Comparison of ENCODE assay signal across 8 cellular contexts in the genomic region with DNA sequence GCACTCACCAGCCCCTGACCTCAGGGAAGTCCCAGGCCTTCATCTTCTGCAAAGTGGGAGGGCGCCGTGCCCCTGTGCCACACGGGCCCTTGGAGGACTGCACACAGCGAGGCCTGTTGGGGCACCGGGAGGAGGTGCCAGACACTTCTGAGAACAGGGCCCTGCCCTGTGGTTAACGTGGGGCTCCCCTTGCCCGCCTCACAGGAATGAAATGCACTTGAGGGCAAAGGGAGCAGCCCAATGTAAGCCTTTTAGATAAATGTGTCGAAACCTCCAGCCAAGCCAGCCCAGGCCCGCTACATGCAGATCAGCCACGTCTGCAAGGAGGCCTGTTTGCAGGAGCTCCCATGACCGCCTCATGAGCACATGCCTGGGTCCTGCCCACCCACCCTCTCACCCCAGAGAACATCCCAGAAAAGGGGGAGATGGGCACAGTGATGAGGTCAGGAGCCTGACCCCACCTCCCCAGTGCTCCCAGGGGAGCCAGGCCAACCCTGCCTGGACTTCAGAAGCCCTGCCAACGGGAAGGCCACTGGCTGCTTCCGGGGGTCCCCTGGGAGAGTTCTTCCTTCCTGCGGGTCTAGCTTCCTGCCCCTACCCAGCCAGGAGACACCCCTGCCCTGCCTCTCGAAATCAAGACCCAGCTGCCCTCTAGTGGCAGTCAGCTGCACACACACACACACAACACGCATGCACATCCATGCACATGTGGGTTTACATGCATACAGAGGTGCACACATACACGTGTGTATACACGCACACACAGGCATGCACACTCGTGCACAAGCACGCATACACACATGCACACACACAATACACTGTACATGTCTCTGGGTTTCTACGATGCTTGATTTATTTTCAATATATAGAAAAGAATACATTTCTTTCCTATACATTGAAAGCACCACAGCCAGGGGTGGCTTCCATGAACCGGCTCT.
DNase-seq lines count a peak whose midpoint lies in the region; ATAC-seq and TF ChIP-seq lines count a peak whose summit lies in the region.

No MANE protein-coding gene starts in this region.

- CTCF ChIA-PET in activated B cell treated with CpG ODN at 0.5 μM for 24 hours (lab: Charles Lee): interaction anchor here (0.7 kb wide), 1 partner anchor 1937 kb away, joined by 3 read pairs; no protein-coding TSS in a partner anchor

- peaks cover 9% of the 10 kb centered on the region for H3K9me3 Mint-ChIP-seq in activated B cell treated with CpG ODN at 0.5 μM for 24 hours
- peaks cover 11% of the 10 kb centered on the region for H3K9me3 Mint-ChIP-seq in T-helper 2 cell treated with Interferon-gamma antibody and Interleukin-4, amounts not matched to agents 5 μg/mL and 100 μg/mL, for 36 hours

- peak; percentile 14 for DNase-seq in SIG-M5 treated with dmso at 0.1 percent for 504 hours (lab: John Stamatoyannopoulos, UW; ENCODE audit: unreplicated experiment)
- DNase-seq in SIG-M5 (lab: John Stamatoyannopoulos, UW): no peak
- no peak for DNase-seq in activated B cell treated with CpG ODN at 0.5 μM for 24 hours
- DNase-seq in fibroblast of gingiva (ENCODE audit: low read depth): peak; percentile 9
- DNase-seq in nucleus accumbens (lab: John Stamatoyannopoulos, UW): peak in 32 of 56 donors; percentile 2 to 66 (median 22)
- no peak for DNase-seq in occipital lobe (lab: John Stamatoyannopoulos, UW)
- no peak for DNase-seq in T-helper 2 cell treated with Interferon-gamma antibody and Interleukin-4, amounts not matched to agents 5 μg/mL and 100 μg/mL, for 36 hours (ENCODE audit: low spot score)

- peaks cover 2% of the 10 kb centered on the region for H3K4me1 Mint-ChIP-seq in activated B cell treated with CpG ODN at 0.5 μM for 24 hours
- peaks cover 2% of the 10 kb centered on the region for H3K4me1 Mint-ChIP-seq in T-helper 2 cell treated with Interferon-gamma antibody and Interleukin-4, amounts not matched to agents 5 μg/mL and 100 μg/mL, for 36 hours (ENCODE audit: low read depth)

- no peak overlapping the region for H3K27ac Mint-ChIP-seq in activated B cell treated with CpG ODN at 0.5 μM for 24 hours
- no peak overlapping the region for H3K27ac Mint-ChIP-seq in T-helper 2 cell treated with Interferon-gamma antibody and Interleukin-4, amounts not matched to agents 5 μg/mL and 100 μg/mL, for 36 hours

- intact Hi-C loops in activated B cell treated with CpG ODN at 0.5 μM for 24 hours (cut with micrococcal nuclease): loop anchor here (5.0 kb wide), 1 partner anchor 1940 kb away; no protein-coding TSS in a partner anchor

- no peaks in the 10 kb centered on the region for H3K36me3 Mint-ChIP-seq in activated B cell treated with CpG ODN at 0.5 μM for 24 hours (ENCODE audit: low read depth)
- H3K36me3 Mint-ChIP-seq in T-helper 2 cell treated with Interferon-gamma antibody and Interleukin-4, amounts not matched to agents 5 μg/mL and 100 μg/mL, for 36 hours (ENCODE audit: low read depth): no peaks in the 10 kb centered on the region

- peak; percentile 98 for TF ChIP-seq CTCF in LNCAP (IDR thresholded peaks at IDR 0.05)
- TF ChIP-seq CTCF in activated B cell treated with CpG ODN at 0.5 μM for 24 hours (IDR thresholded peaks at IDR 0.05): peak; percentile 44

- ATAC-seq in activated B cell treated with CpG ODN at 0.5 μM for 24 hours (ENCODE audit: low read depth): no peak

- H3K4me3 Mint-ChIP-seq in activated B cell treated with CpG ODN at 0.5 μM for 24 hours: no peak overlapping the region
- no peak overlapping the region for H3K4me3 Mint-ChIP-seq in T-helper 2 cell treated with Interferon-gamma antibody and Interleukin-4, amounts not matched to agents 5 μg/mL and 100 μg/mL, for 36 hours

- H3K27me3 Mint-ChIP-seq in activated B cell treated with CpG ODN at 0.5 μM for 24 hours: no peaks in the 10 kb centered on the region
- H3K27me3 Mint-ChIP-seq in T-helper 2 cell treated with Interferon-gamma antibody and Interleukin-4, amounts not matched to agents 5 μg/mL and 100 μg/mL, for 36 hours (ENCODE audit: low read depth): no peaks in the 10 kb centered on the region

- POLR2A ChIA-PET in activated B cell treated with CpG ODN at 0.5 μM for 24 hours (lab: Charles Lee): no interaction called here

Comparison
In these comparisons a context has a peak if more than half of its experiments do, and no peak if none do; other contexts are left out.
1. DNase-seq: peak in SIG-M5 treated with dmso at 0.1 percent for 504 hours (single experiment), fibroblast of gingiva (single experiment) and nucleus accumbens (32 of 56); none in SIG-M5 (single experiment), activated B cell treated with CpG ODN at 0.5 μM for 24 hours (single experiment), occipital lobe (single experiment) and T-helper 2 cell treated with Interferon-gamma antibody and Interleukin-4, amounts not matched to agents 5 μg/mL and 100 μg/mL, for 36 hours (single experiment).